Comparison of ENCODE assay signal across 13 cellular contexts in genomic region chr14:61454545-61454944, GRCh38.
DNase-seq lines count a peak whose midpoint lies in the region; ATAC-seq and TF ChIP-seq lines count a peak whose summit lies in the region.
"Had no signal": no experiment of that assay in that cellular context is flagged by ENCODE, and none has a peak within 500 bp of the region (broad histone marks: within the 10 kb centered on the region; RNA-seq: fewer than 3 reads in every experiment).

No MANE protein-coding gene starts in this region.

- ATAC-seq in stimulated activated effector memory CD8-positive, alpha-beta T cell treated with anti-CD3 and anti-CD28 coated beads, Interleukin-12 subunit alpha, Interleukin-12 subunit beta, amount 100 ng/mL, for 72 hours, result no peak
- no peak for ATAC-seq in GM21367 (IDR thresholded peaks at IDR 0.05; ENCODE audit: unreplicated experiment)
- ATAC-seq: gastroesophageal sphincter had no signal

- TF ChIP-seq CTCF in esophagus muscularis mucosa (IDR thresholded peaks at IDR 0.05), result no peak

- TF ChIP-seq POLR2A in esophagus muscularis mucosa (IDR thresholded peaks at IDR 0.05; ENCODE audit: low read depth), result no peak

- no peaks in the 10 kb centered on the region for H3K9me3 Mint-ChIP-seq in activated T-cell treated with anti-CD3 and anti-CD28 coated beads, Interleukin-2, amount 50 U/mL, for 24 hours
- no peaks in the 10 kb centered on the region for H3K9me3 Mint-ChIP-seq in stimulated activated effector memory CD8-positive, alpha-beta T cell treated with anti-CD3 and anti-CD28 coated beads, Interleukin-12 subunit alpha, Interleukin-12 subunit beta, amount 100 ng/mL, for 72 hours
- H3K9me3 Mint-ChIP-seq: activated B cell treated with CpG ODN at 0.5 μM for 24 hours had no signal

- H3K27ac Mint-ChIP-seq in activated T-cell treated with anti-CD3 and anti-CD28 coated beads, Interleukin-2, amount 50 U/mL, for 24 hours, result peak overlapping the region; percentile 96
- H3K27ac Mint-ChIP-seq in stimulated activated effector memory CD8-positive, alpha-beta T cell treated with anti-CD3 and anti-CD28 coated beads, Interleukin-12 subunit alpha, Interleukin-12 subunit beta, amount 100 ng/mL, for 72 hours, result peak overlapping the region; percentile 90
- H3K27ac Mint-ChIP-seq: activated B cell treated with CpG ODN at 0.5 μM for 24 hours, B cell had no signal

- no peak overlapping the region for H3K27ac ChIP-seq in esophagus muscularis mucosa (replicated peaks in 1 of 4)
- H3K27ac ChIP-seq: adrenal gland, gastroesophageal sphincter, neutrophil had no signal

- no peak for TF ChIP-seq EP300 in esophagus muscularis mucosa (IDR thresholded peaks at IDR 0.05)

- DNase-seq in activated T-cell treated with anti-CD3 and anti-CD28 coated beads, Interleukin-2, amount 50 U/mL, for 24 hours, result no peak
- DNase-seq in activated T-cell treated with anti-CD3 and anti-CD28 coated beads for 4 hours, result no peak
- peak; percentile 31 for DNase-seq in NCI-H2196 treated with DMSO at 0.1 percent for 48 hours (lab: John Stamatoyannopoulos, UW; ENCODE audit: unreplicated experiment)
- DNase-seq in esophagus muscularis mucosa (ENCODE audit: extremely low spot score), result peak; percentile 53
- no peak for DNase-seq in stimulated activated effector memory CD8-positive, alpha-beta T cell treated with anti-CD3 and anti-CD28 coated beads, Interleukin-12 subunit alpha, Interleukin-12 subunit beta, amount 100 ng/mL, for 72 hours (ENCODE audit: low spot score in 2 of 2)
- no peak for DNase-seq in NCI-H2081 treated with DMSO at 0.1 percent for 48 hours (lab: John Stamatoyannopoulos, UW)
- DNase-seq in HuH-7 (ENCODE audit: low spot score), result no peak
- DNase-seq: activated B cell treated with CpG ODN at 0.5 μM for 24 hours had no signal

- intact Hi-C loops in esophagus muscularis mucosa (cut with DNase I), result loop anchor here (10.0 kb wide), 1 partner anchor 670 kb away; no protein-coding TSS in a partner anchor

- H3K36me3 ChIP-seq in esophagus muscularis mucosa, result peaks cover 0 to 33% (median 10%) of the 10 kb centered on the region in 4 donors
- H3K36me3 ChIP-seq: adrenal gland, neutrophil had no signal

- WGBS in esophagus muscularis mucosa, result 37% methylated on average over 4 of the region's 4 CpGs

- H3K27me3 Mint-ChIP-seq in activated T-cell treated with anti-CD3 and anti-CD28 coated beads, Interleukin-2, amount 50 U/mL, for 24 hours, result no peaks in the 10 kb centered on the region
- H3K27me3 Mint-ChIP-seq: activated B cell treated with CpG ODN at 0.5 μM for 24 hours, B cell had no signal

- peaks cover 95% of the 10 kb centered on the region for H3K36me3 Mint-ChIP-seq in activated T-cell treated with anti-CD3 and anti-CD28 coated beads, Interleukin-2, amount 50 U/mL, for 24 hours (ENCODE audit: low read depth)
- peaks cover 100% of the 10 kb centered on the region for H3K36me3 Mint-ChIP-seq in stimulated activated effector memory CD8-positive, alpha-beta T cell treated with anti-CD3 and anti-CD28 coated beads, Interleukin-12 subunit alpha, Interleukin-12 subunit beta, amount 100 ng/mL, for 72 hours

- H3K4me1 Mint-ChIP-seq in activated T-cell treated with anti-CD3 and anti-CD28 coated beads, Interleukin-2, amount 50 U/mL, for 24 hours (ENCODE audit: low read depth), result peaks cover 91% of the 10 kb centered on the region
- H3K4me1 Mint-ChIP-seq in stimulated activated effector memory CD8-positive, alpha-beta T cell treated with anti-CD3 and anti-CD28 coated beads, Interleukin-12 subunit alpha, Interleukin-12 subunit beta, amount 100 ng/mL, for 72 hours, result peaks cover 94% of the 10 kb centered on the region

- H3K4me3 ChIP-seq in esophagus muscularis mucosa, result no peak overlapping the region
- H3K4me3 ChIP-seq: adrenal gland, gastroesophageal sphincter had no signal

- H3K9me3 ChIP-seq in esophagus muscularis mucosa, result no peaks in the 10 kb centered on the region
- H3K9me3 ChIP-seq: adrenal gland, gastroesophageal sphincter, neutrophil had no signal

- no peaks in the 10 kb centered on the region for H3K27me3 ChIP-seq in esophagus muscularis mucosa
- H3K27me3 ChIP-seq: adrenal gland, neutrophil had no signal

- no peak overlapping the region for H3K4me3 Mint-ChIP-seq in activated T-cell treated with anti-CD3 and anti-CD28 coated beads, Interleukin-2, amount 50 U/mL, for 24 hours
- H3K4me3 Mint-ChIP-seq in stimulated activated effector memory CD8-positive, alpha-beta T cell treated with anti-CD3 and anti-CD28 coated beads, Interleukin-12 subunit alpha, Interleukin-12 subunit beta, amount 100 ng/mL, for 72 hours, result peak overlapping the region; percentile 77
- H3K4me3 Mint-ChIP-seq: activated B cell treated with CpG ODN at 0.5 μM for 24 hours, B cell had no signal

- H3K4me1 ChIP-seq in esophagus muscularis mucosa, result peaks cover 0 to 9% (median 8%) of the 10 kb centered on the region in 4 donors
- H3K4me1 ChIP-seq: adrenal gland, gastroesophageal sphincter had no signal

Comparison
In these comparisons a context has a peak if more than half of its experiments do, and no peak if none do; other contexts are left out.
1. DNase-seq: peak in NCI-H2196 treated with DMSO at 0.1 percent for 48 hours (single experiment) and esophagus muscularis mucosa (single experiment); none in activated T-cell treated with anti-CD3 and anti-CD28 coated beads, Interleukin-2, amount 50 U/mL, for 24 hours (single experiment), activated T-cell treated with anti-CD3 and anti-CD28 coated beads for 4 hours (single experiment), stimulated activated effector memory CD8-positive, alpha-beta T cell treated with anti-CD3 and anti-CD28 coated beads, Interleukin-12 subunit alpha, Interleukin-12 subunit beta, amount 100 ng/mL, for 72 hours (0 of 2), NCI-H2081 treated with DMSO at 0.1 percent for 48 hours (single experiment) and HuH-7 (single experiment).